Comparison of ENCODE assay signal across 8 cellular contexts in the genomic region with DNA sequence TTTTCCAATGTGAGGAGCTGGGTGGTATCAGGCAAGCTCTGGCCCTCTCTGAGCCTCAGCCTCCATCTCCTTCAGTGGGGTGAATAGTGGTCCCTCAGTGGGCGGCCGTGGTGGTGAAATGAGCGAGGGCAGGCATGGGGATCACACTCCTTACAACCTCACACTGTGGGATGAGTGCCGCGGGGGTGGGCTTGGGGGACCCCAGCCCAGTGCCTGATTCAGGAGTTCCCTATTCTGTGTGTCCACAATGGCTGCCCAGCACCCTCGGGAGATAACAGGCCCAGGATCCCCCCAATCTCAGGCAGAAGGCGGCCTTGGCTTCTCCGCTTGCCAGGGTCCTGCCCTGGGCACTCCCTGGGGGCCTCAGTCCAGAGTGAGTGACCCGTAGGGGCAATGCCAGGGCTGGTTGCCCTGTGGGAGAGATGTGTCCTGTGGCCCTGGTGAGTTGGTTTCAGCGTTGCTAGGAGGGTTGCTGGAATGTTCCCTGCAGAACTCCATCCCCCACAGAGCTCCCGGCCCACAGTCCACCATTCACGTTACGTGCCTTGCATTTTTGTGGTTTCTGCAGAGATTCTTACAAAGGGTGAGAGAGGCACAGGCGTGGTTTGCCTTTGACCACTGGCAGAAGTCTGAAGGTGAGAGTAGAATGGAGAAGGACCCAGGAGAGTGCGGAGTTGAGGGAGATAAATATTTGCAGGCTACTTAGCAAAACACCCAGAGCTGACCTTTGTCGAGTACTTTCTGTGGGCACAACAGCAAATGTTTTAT. TPM values are rescaled to one million over a fixed set of nuclear protein-coding genes. Genes with fewer than 3 reads are reported as not detected.
DNase-seq lines count a peak whose midpoint lies in the region; ATAC-seq and TF ChIP-seq lines count a peak whose summit lies in the region.
"Had no signal": no experiment of that assay in that cellular context is flagged by ENCODE, and none has a peak within 500 bp of the region (broad histone marks: within the 10 kb centered on the region; RNA-seq: fewer than 3 reads in every experiment).

No MANE protein-coding gene starts in this region.

- TF ChIP-seq POLR2A in body of pancreas (IDR thresholded peaks at IDR 0.05): peak; percentile 26 to 47 (median 42)

- H3K4me1 Mint-ChIP-seq in stimulated activated naive B cell treated with anti-CD40 and anti-IgM and Interleukin-4, amounts not matched to agents 10 μg/mL and 1 μg/mL and 100 μg/mL, for 72 hours: peaks cover 25 to 34% of the 10 kb centered on the region in 2 donors

- WGBS in body of pancreas, 2 donors: 77 to 79% methylated on average over 8 to 16 of the region's 16 CpGs

- TF ChIP-seq CTCF in body of pancreas (IDR thresholded peaks at IDR 0.05): no peak
- no peak for TF ChIP-seq CTCF in upper lobe of right lung (IDR thresholded peaks at IDR 0.05)

- no peak overlapping the region for H3K27ac Mint-ChIP-seq in stimulated activated naive B cell treated with anti-CD40 and anti-IgM and Interleukin-4, amounts not matched to agents 10 μg/mL and 1 μg/mL and 100 μg/mL, for 72 hours

- no peak overlapping the region for H3K4me3 Mint-ChIP-seq in stimulated activated naive B cell treated with anti-CD40 and anti-IgM and Interleukin-4, amounts not matched to agents 10 μg/mL and 1 μg/mL and 100 μg/mL, for 72 hours

- no peaks in the 10 kb centered on the region for H3K9me3 Mint-ChIP-seq in stimulated activated naive B cell treated with anti-CD40 and anti-IgM and Interleukin-4, amounts not matched to agents 10 μg/mL and 1 μg/mL and 100 μg/mL, for 72 hours

- no peaks in the 10 kb centered on the region for H3K9me3 ChIP-seq in body of pancreas
- no peaks in the 10 kb centered on the region for H3K9me3 ChIP-seq in upper lobe of right lung

- peaks cover 80% of the 10 kb centered on the region for H3K4me1 ChIP-seq in body of pancreas
- peaks cover 63% of the 10 kb centered on the region for H3K4me1 ChIP-seq in upper lobe of right lung

- H3K27me3 ChIP-seq in body of pancreas: no peaks in the 10 kb centered on the region
- H3K27me3 ChIP-seq in layer of hippocampus (ENCODE audit: control insufficient read depth, insufficient read depth, low read length): no peaks in the 10 kb centered on the region
- no peaks in the 10 kb centered on the region for H3K27me3 ChIP-seq in upper lobe of right lung
- H3K27me3 ChIP-seq: cardiac muscle cell had no signal

- intact Hi-C loops in body of pancreas (cut with DNase I): no loop called here
- intact Hi-C loops in upper lobe of right lung (cut with DNase I): no loop called here

- H3K27ac ChIP-seq in body of pancreas (peak overlapping the region; percentile 78 to 92 (median 88)), layer of hippocampus (ENCODE audit: low read depth, low read length) (peak overlapping the region; percentile 52), upper lobe of right lung (peak overlapping the region; percentile 91)
- H3K27ac ChIP-seq: cardiac muscle cell had no signal

- DNase-seq in HT-29 (ENCODE audit: low spot score) (peak; percentile 99), body of pancreas (peak in 3 of 4 donors; percentile 62 to 78 (median 76)), upper lobe of right lung (peak; percentile 87)
- no peak for DNase-seq in stimulated activated naive B cell treated with anti-CD40 and anti-IgM and Interleukin-4, amounts not matched to agents 10 μg/mL and 1 μg/mL and 100 μg/mL, for 72 hours
- no peak for DNase-seq in activated CD4-positive, CD25-positive, alpha-beta regulatory T cell (lab: John Stamatoyannopoulos, UW)

- ATAC-seq in body of pancreas (peak; percentile 38), upper lobe of right lung (peak; percentile 56), HG02678 (IDR thresholded peaks at IDR 0.05; ENCODE audit: unreplicated experiment) (no peak)
- no peak for ATAC-seq in stimulated activated naive B cell treated with anti-CD40 and anti-IgM and Interleukin-4, amounts not matched to agents 10 μg/mL and 1 μg/mL and 100 μg/mL, for 72 hours (replicated peaks)

- H3K36me3 ChIP-seq in body of pancreas (replicated peaks in 1 of 2; ENCODE audit: insufficient read depth in 1 of 2, low read depth in 2 of 2): no peaks in the 10 kb centered on the region
- no peaks in the 10 kb centered on the region for H3K36me3 ChIP-seq in upper lobe of right lung
- H3K36me3 ChIP-seq: cardiac muscle cell had no signal

- H3K36me3 Mint-ChIP-seq in stimulated activated naive B cell treated with anti-CD40 and anti-IgM and Interleukin-4, amounts not matched to agents 10 μg/mL and 1 μg/mL and 100 μg/mL, for 72 hours: no peaks in the 10 kb centered on the region

- H3K4me3 ChIP-seq in body of pancreas (no peak overlapping the region), upper lobe of right lung (peak overlapping the region; percentile 10)
- H3K4me3 ChIP-seq: cardiac muscle cell had no signal

- no peaks in the 10 kb centered on the region for H3K27me3 Mint-ChIP-seq in stimulated activated naive B cell treated with anti-CD40 and anti-IgM and Interleukin-4, amounts not matched to agents 10 μg/mL and 1 μg/mL and 100 μg/mL, for 72 hours

RNA-seq across cellular contexts. Expression of gene ALDH3B1, which starts 2.9 kb away (rescaled TPM):
- total RNA-seq in HT-29 (2014; rRNA removed; shearing (Covaris generic)): 108 and 113 TPM in 2 replicates
- 10 to 100 TPM; 15.2 to 18.4 TPM for total RNA-seq in body of pancreas
- total RNA-seq in upper lobe of right lung: 95.9 TPM

RNA-seq across cellular contexts. Expression of gene UNC93B1, which starts 9.1 kb away (rescaled TPM):
- total RNA-seq in HT-29 (2014; rRNA removed; shearing (Covaris generic)): 164 and 197 TPM in 2 replicates
- total RNA-seq in body of pancreas (10 to 100 TPM; 33.9 to 40.5 TPM), upper lobe of right lung (79.5 TPM)

RNA-seq across cellular contexts. Expression of gene NDUFS8, which starts 17.5 kb away (rescaled TPM):
- 564 and 590 TPM in 2 replicates for total RNA-seq in HT-29 (2014; rRNA removed; shearing (Covaris generic))
- total RNA-seq in body of pancreas (100 to 1,000 TPM; 108 to 109 TPM), upper lobe of right lung (118 TPM)

RNA-seq across cellular contexts. Expression of gene TCIRG1, which starts 25.8 kb away (rescaled TPM):
- 219 and 232 TPM in 2 replicates for total RNA-seq in HT-29 (2014; rRNA removed; shearing (Covaris generic))
- total RNA-seq in body of pancreas (100 to 1,000 TPM; 488 to 798 TPM), upper lobe of right lung (216 TPM)

Comparison
In these comparisons a context has a peak if more than half of its experiments do, and no peak if none do; other contexts are left out.
1. DNase-seq: peak in HT-29 (single experiment), body of pancreas (3 of 4) and upper lobe of right lung (single experiment); none in stimulated activated naive B cell treated with anti-CD40 and anti-IgM and Interleukin-4, amounts not matched to agents 10 μg/mL and 1 μg/mL and 100 μg/mL, for 72 hours (single experiment) and activated CD4-positive, CD25-positive, alpha-beta regulatory T cell (0 of 4).
2. ATAC-seq: peak in body of pancreas (single experiment) and upper lobe of right lung (single experiment); none in stimulated activated naive B cell treated with anti-CD40 and anti-IgM and Interleukin-4, amounts not matched to agents 10 μg/mL and 1 μg/mL and 100 μg/mL, for 72 hours (0 of 2) and HG02678 (single experiment).
3. Peak in every context shown above with its lines, with median percentiles within 50 percentile points of each other: H3K27ac ChIP-seq.